In the genomic region with DNA sequence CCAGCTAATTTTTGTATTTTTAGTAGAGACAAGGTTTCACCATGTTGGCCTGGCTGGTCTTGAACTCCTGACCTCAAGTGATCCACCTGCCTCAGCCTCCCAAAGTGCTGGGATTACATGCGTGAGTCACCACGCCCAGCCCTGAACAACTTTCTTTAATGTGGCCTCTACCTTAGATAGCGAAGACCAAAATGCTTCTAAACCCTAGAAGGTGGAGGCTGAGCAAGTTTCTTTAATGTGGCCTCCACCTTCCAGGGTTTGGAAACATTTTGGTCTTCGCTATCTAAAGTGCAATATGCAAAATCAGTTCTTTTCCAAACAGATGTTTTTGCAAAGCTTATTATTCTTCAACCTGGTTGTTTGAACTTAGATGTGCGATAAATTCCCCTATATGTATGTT, we compare ENCODE assay signal across 7 cellular contexts.
A peak's percentile ranks its signal among the peaks of the same experiment; 100 is the strongest.
DNase-seq lines count a peak whose midpoint lies in the region.
"Not testable (repeated sequence)": the region's sequence is repeated elsewhere in the genome, so short reads cannot be mapped to it uniquely, and the experiment has no call there.

No MANE protein-coding gene starts in this region.

- H3K4me1 ChIP-seq in CD8-positive, alpha-beta memory T cell (ENCODE audit: insufficient read depth, low read length), result peaks cover 36% of the 10 kb centered on the region

- H3K36me3 ChIP-seq in CD8-positive, alpha-beta memory T cell (ENCODE audit: insufficient read depth, low read length), result not testable (repeated sequence)

- H3K27ac Mint-ChIP-seq in CD8-positive, alpha-beta memory T cell, result peak overlapping the region; percentile 32 to 91 (median 76)
- peak overlapping the region; percentile 79 for H3K27ac Mint-ChIP-seq in activated CD4-positive, alpha-beta T cell treated with anti-CD3 and anti-CD28 coated beads, Interleukin-2, amount 10 ng/mL, durations not matched to agents 7 days and 5 days
- H3K27ac Mint-ChIP-seq in activated naive CD4-positive, alpha-beta T cell treated with anti-CD3 and anti-CD28 coated beads for 36 hours, result not testable (repeated sequence)

- H3K4me3 ChIP-seq in CD8-positive, alpha-beta memory T cell (ENCODE audit: low read length), result not testable (repeated sequence)

- H3K27me3 ChIP-seq in CD8-positive, alpha-beta memory T cell (ENCODE audit: insufficient read depth, low read length, poor library complexity, severe bottlenecking), result not testable (repeated sequence)

- DNase-seq in CD8-positive, alpha-beta memory T cell, result peak in 3 of 5 donors; percentile 31 to 55 (median 50)
- DNase-seq in T-helper 1 cell, result peak in 3 of 5 donors; percentile 15 to 45 (median 17)
- peak; percentile 55 for DNase-seq in activated CD4-positive, alpha-beta T cell treated with anti-CD3 and anti-CD28 coated beads, Interleukin-2, amount 10 ng/mL, durations not matched to agents 7 days and 5 days
- peak; percentile 14 for DNase-seq in activated T-cell treated with anti-CD3 and anti-CD28 coated beads for 4 hours
- DNase-seq in activated naive CD4-positive, alpha-beta T cell treated with anti-CD3 and anti-CD28 coated beads for 36 hours, result peak; percentile 41
- peak; percentile 75 for DNase-seq in central memory CD4-positive, alpha-beta T cell
- peak; percentile 46 for DNase-seq in stimulated activated CD4-positive, alpha-beta T cell treated with anti-CD3 and anti-CD28 coated beads, Interleukin-15, amount 100 ng/mL, for 24 hours

- peaks cover 51 to 80% (median 59%) of the 10 kb centered on the region in 3 donors for H3K4me1 Mint-ChIP-seq in CD8-positive, alpha-beta memory T cell
- H3K4me1 Mint-ChIP-seq in activated CD4-positive, alpha-beta T cell treated with anti-CD3 and anti-CD28 coated beads, Interleukin-2, amount 10 ng/mL, durations not matched to agents 7 days and 5 days, result peaks cover 36% of the 10 kb centered on the region
- peaks cover 28% of the 10 kb centered on the region for H3K4me1 Mint-ChIP-seq in activated naive CD4-positive, alpha-beta T cell treated with anti-CD3 and anti-CD28 coated beads for 36 hours (ENCODE audit: low read depth)

- H3K9me3 ChIP-seq in CD8-positive, alpha-beta memory T cell (ENCODE audit: low read length), result not testable (repeated sequence)

- POLR2A ChIA-PET in CD8-positive, alpha-beta memory T cell (lab: Charles Lee); activated CD4-positive, alpha-beta T cell treated with anti-CD3 and anti-CD28 coated beads, Interleukin-2, amount 10 ng/mL, durations not matched to agents 7 days and 5 days (lab: Charles Lee): not testable (repeated sequence)

- CTCF ChIA-PET in CD8-positive, alpha-beta memory T cell (lab: Charles Lee), result interaction anchor here (0.6 kb wide), 1 partner anchor 20 kb away, joined by 3 read pairs; no protein-coding TSS in a partner anchor
- CTCF ChIA-PET in activated CD4-positive, alpha-beta T cell treated with anti-CD3 and anti-CD28 coated beads, Interleukin-2, amount 10 ng/mL, durations not matched to agents 7 days and 5 days (lab: Charles Lee), result not testable (repeated sequence)
- CTCF ChIA-PET in activated naive CD4-positive, alpha-beta T cell treated with anti-CD3 and anti-CD28 coated beads for 36 hours (lab: Charles Lee), result interaction anchor here (2.0 kb wide), 1 partner anchor 19 kb away, joined by 10 read pairs; no protein-coding TSS in a partner anchor

- not testable (repeated sequence) for H3K9me3 Mint-ChIP-seq in CD8-positive, alpha-beta memory T cell; activated CD4-positive, alpha-beta T cell treated with anti-CD3 and anti-CD28 coated beads, Interleukin-2, amount 10 ng/mL, durations not matched to agents 7 days and 5 days; activated naive CD4-positive, alpha-beta T cell treated with anti-CD3 and anti-CD28 coated beads for 36 hours

- peak overlapping the region in 6 of 7 donors; percentile 20 to 63 (median 46) for H3K4me3 Mint-ChIP-seq in CD8-positive, alpha-beta memory T cell
- not testable (repeated sequence) for H3K4me3 Mint-ChIP-seq in activated CD4-positive, alpha-beta T cell treated with anti-CD3 and anti-CD28 coated beads, Interleukin-2, amount 10 ng/mL, durations not matched to agents 7 days and 5 days; activated naive CD4-positive, alpha-beta T cell treated with anti-CD3 and anti-CD28 coated beads for 36 hours

- H3K27me3 Mint-ChIP-seq in CD8-positive, alpha-beta memory T cell; activated CD4-positive, alpha-beta T cell treated with anti-CD3 and anti-CD28 coated beads, Interleukin-2, amount 10 ng/mL, durations not matched to agents 7 days and 5 days; activated naive CD4-positive, alpha-beta T cell treated with anti-CD3 and anti-CD28 coated beads for 36 hours (ENCODE audit: low read depth): not testable (repeated sequence)

- H3K27ac ChIP-seq in CD8-positive, alpha-beta memory T cell (ENCODE audit: low read depth, low read length), result not testable (repeated sequence)

- not testable (repeated sequence) for H3K36me3 Mint-ChIP-seq in CD8-positive, alpha-beta memory T cell; activated CD4-positive, alpha-beta T cell treated with anti-CD3 and anti-CD28 coated beads, Interleukin-2, amount 10 ng/mL, durations not matched to agents 7 days and 5 days (ENCODE audit: low read depth); activated naive CD4-positive, alpha-beta T cell treated with anti-CD3 and anti-CD28 coated beads for 36 hours (ENCODE audit: low read depth)

- intact Hi-C loops in activated naive CD4-positive, alpha-beta T cell treated with anti-CD3 and anti-CD28 coated beads for 36 hours (cut with micrococcal nuclease), result loop anchor here (5.0 kb wide), 1 partner anchor 74 kb away; no protein-coding TSS in a partner anchor

Comparison
In these comparisons a context has a peak if more than half of its experiments do, and no peak if none do; other contexts are left out.
1. DNase-seq: peak in every context shown above with its lines; median percentile 75 in central memory CD4-positive, alpha-beta T cell; 55 in activated CD4-positive, alpha-beta T cell treated with anti-CD3 and anti-CD28 coated beads, Interleukin-2, amount 10 ng/mL, durations not matched to agents 7 days and 5 days; 50 in CD8-positive, alpha-beta memory T cell; 46 in stimulated activated CD4-positive, alpha-beta T cell treated with anti-CD3 and anti-CD28 coated beads, Interleukin-15, amount 100 ng/mL, for 24 hours; 41 in activated naive CD4-positive, alpha-beta T cell treated with anti-CD3 and anti-CD28 coated beads for 36 hours; 17 in T-helper 1 cell; 14 in activated T-cell treated with anti-CD3 and anti-CD28 coated beads for 4 hours.